ENCODE assay signal across 8 cellular contexts in genomic region chr19:31214086-31214485, GRCh38.
DNase-seq lines count a peak whose midpoint lies in the region; ATAC-seq, FAIRE-seq and TF ChIP-seq lines count a peak whose summit lies in the region.

No MANE protein-coding gene starts in this region.

- CTCF ChIA-PET in activated CD8-positive, alpha-beta T cell treated with anti-CD3 and anti-CD28 coated beads for 36 hours (lab: Charles Lee): interaction anchor here (1.1 kb wide), 1 partner anchor 136 kb away, joined by 3 read pairs; no protein-coding TSS in a partner anchor
- CTCF ChIA-PET in endothelial cell of umbilical vein (lab: Charles Lee): no interaction called here

- H2AFZ ChIP-seq in endothelial cell of umbilical vein (ENCODE audit: low read depth, low read length): no peak overlapping the region

- dilution Hi-C loops in endothelial cell of umbilical vein (cut with MboI; ENCODE audit: extremely low pct_ligation_motif_present, low sequenced_read_pairs): no loop called here

- H3K27me3 ChIP-seq in endothelial cell of umbilical vein (ENCODE audit: control insufficient read depth in 2 of 2, insufficient read depth in 2 of 2, low read length in 2 of 2): no peaks in the 10 kb centered on the region

- POLR2A ChIA-PET in activated CD8-positive, alpha-beta T cell treated with anti-CD3 and anti-CD28 coated beads for 36 hours (lab: Charles Lee): interaction anchor here (0.6 kb wide), 1 partner anchor 133 kb away, joined by 3 read pairs; no protein-coding TSS in a partner anchor
- POLR2A ChIA-PET in endothelial cell of umbilical vein (lab: Charles Lee): no interaction called here

- peak; percentile 91 for DNase-seq in CD14-positive monocyte (ENCODE audit: low spot score)
- peak; percentile 5 for DNase-seq in NCI-H2107 treated with DMSO at 0.1 percent for 48 hours (lab: John Stamatoyannopoulos, UW; ENCODE audit: unreplicated experiment)
- peak; percentile 97 for DNase-seq in activated CD8-positive, alpha-beta T cell treated with anti-CD3 and anti-CD28 coated beads for 36 hours
- DNase-seq in endothelial cell of umbilical vein (ENCODE audit: low read depth, low spot score): peak; percentile 17
- peak; percentile 64 for DNase-seq in pulmonary artery endothelial cell (ENCODE audit: low read depth, low spot score)
- DNase-seq in urothelium cell line (ENCODE audit: low spot score): peak; percentile 97
- DNase-seq in NCI-H1092 (lab: John Stamatoyannopoulos, UW): no peak

- no peak for FAIRE-seq in endothelial cell of umbilical vein (lab: Jason Lieb, UNC)
- peak; percentile 81 for FAIRE-seq in urothelium cell line (lab: Jason Lieb, UNC)

- H3K79me2 ChIP-seq in endothelial cell of umbilical vein (ENCODE audit: control insufficient read depth, insufficient read depth, low read length): no peaks in the 10 kb centered on the region

- H3K27ac Mint-ChIP-seq in CD14-positive monocyte: peak overlapping the region; percentile 42 to 81 (median 64)
- H3K27ac Mint-ChIP-seq in activated CD8-positive, alpha-beta T cell treated with anti-CD3 and anti-CD28 coated beads for 36 hours: peak overlapping the region; percentile 98

- H3K4me3 ChIP-seq in endothelial cell of umbilical vein (replicated peaks in 1 of 3; ENCODE audit: insufficient read depth in 1 of 3, low read depth in 1 of 3, low read length in 3 of 3): no peak overlapping the region

- peaks cover 0 to 9% (median 0%) of the 10 kb centered on the region in 7 donors for H3K9me3 Mint-ChIP-seq in CD14-positive monocyte
- H3K9me3 Mint-ChIP-seq in activated CD8-positive, alpha-beta T cell treated with anti-CD3 and anti-CD28 coated beads for 36 hours: peaks cover 5% of the 10 kb centered on the region

- no peaks in the 10 kb centered on the region for H4K20me1 ChIP-seq in endothelial cell of umbilical vein (replicated peaks; ENCODE audit: control insufficient read depth, extremely low read depth, insufficient read depth, low read length)

- H3K4me1 Mint-ChIP-seq in CD14-positive monocyte: peaks cover 12% of the 10 kb centered on the region
- H3K4me1 Mint-ChIP-seq in activated CD8-positive, alpha-beta T cell treated with anti-CD3 and anti-CD28 coated beads for 36 hours (ENCODE audit: low read depth): peaks cover 22% of the 10 kb centered on the region

- TF ChIP-seq POLR2A in endothelial cell of umbilical vein (IDR thresholded peaks at IDR 0.05; ENCODE audit: low read depth, low read length): no peak

- peak; percentile 94 for ATAC-seq in activated CD8-positive, alpha-beta T cell treated with anti-CD3 and anti-CD28 coated beads for 36 hours
- no peak for ATAC-seq in GM18511 (IDR thresholded peaks at IDR 0.05; ENCODE audit: unreplicated experiment)

- intact Hi-C loops in CD14-positive monocyte (cut with micrococcal nuclease): loop anchor here in 1 of 2 donors (10.0 kb wide), 1 partner anchor 141 kb away; no protein-coding TSS in a partner anchor
- intact Hi-C loops in activated CD8-positive, alpha-beta T cell treated with anti-CD3 and anti-CD28 coated beads for 36 hours (cut with micrococcal nuclease): loop anchor here (10.0 kb wide), 1 partner anchor 141 kb away; no protein-coding TSS in a partner anchor
- intact Hi-C loops in endothelial cell of umbilical vein (cut with micrococcal nuclease): loop anchor here (5.0 kb wide), 1 partner anchor 133 kb away; the partner anchor contains the start of gene TSHZ3

- peak overlapping the region; percentile 39 for H3K27ac ChIP-seq in endothelial cell of umbilical vein (ENCODE audit: insufficient read depth, low read depth, low read length)

- H3K36me3 ChIP-seq in endothelial cell of umbilical vein (ENCODE audit: control insufficient read depth in 2 of 2, extremely low read depth in 1 of 2, insufficient read depth in 2 of 2, low read length in 2 of 2): no peaks in the 10 kb centered on the region

- TF ChIP-seq CTCF in CD14-positive monocyte (IDR thresholded peaks at IDR 0.05) (no peak), endothelial cell of umbilical vein (IDR thresholded peaks at IDR 0.05; ENCODE audit: extremely low read depth in 1 of 2, insufficient read depth in 1 of 2, low read depth in 1 of 2, low read length in 2 of 2) (no peak)
- TF ChIP-seq CTCF in activated CD8-positive, alpha-beta T cell treated with anti-CD3 and anti-CD28 coated beads for 36 hours (IDR thresholded peaks at IDR 0.05): no peak

- H3K9ac ChIP-seq in endothelial cell of umbilical vein (replicated peaks; ENCODE audit: extremely low read depth, insufficient read depth, low read length): no peak overlapping the region

- H3K4me1 ChIP-seq in endothelial cell of umbilical vein (ENCODE audit: control insufficient read depth, extremely low read depth, insufficient read depth, low read length): peaks cover 2% of the 10 kb centered on the region

- no peaks in the 10 kb centered on the region for H3K9me1 ChIP-seq in endothelial cell of umbilical vein (replicated peaks; ENCODE audit: control insufficient read depth, extremely low read depth, insufficient read depth, low read length)

- H3K27me3 Mint-ChIP-seq in CD14-positive monocyte (ENCODE audit: low read depth in 3 of 3): peaks cover 37 to 49% (median 43%) of the 10 kb centered on the region in 3 donors
- H3K27me3 Mint-ChIP-seq in activated CD8-positive, alpha-beta T cell treated with anti-CD3 and anti-CD28 coated beads for 36 hours: no peaks in the 10 kb centered on the region

- BruUV-seq in endothelial cell of umbilical vein (replicated peaks; lab: Mats Ljungman, UMichigan): no TSS peak

- H3K36me3 Mint-ChIP-seq in CD14-positive monocyte: no peaks in the 10 kb centered on the region
- H3K36me3 Mint-ChIP-seq in activated CD8-positive, alpha-beta T cell treated with anti-CD3 and anti-CD28 coated beads for 36 hours (ENCODE audit: low read depth): peaks cover 1% of the 10 kb centered on the region

- no peak overlapping the region for H3K4me2 ChIP-seq in endothelial cell of umbilical vein (ENCODE audit: insufficient read depth, low read length)

- peak overlapping the region; percentile 60 to 77 for H3K4me3 Mint-ChIP-seq in CD14-positive monocyte
- peak overlapping the region; percentile 64 for H3K4me3 Mint-ChIP-seq in activated CD8-positive, alpha-beta T cell treated with anti-CD3 and anti-CD28 coated beads for 36 hours

- no peaks in the 10 kb centered on the region for H3K9me3 ChIP-seq in endothelial cell of umbilical vein (replicated peaks; ENCODE audit: control insufficient read depth, insufficient read depth, low read length)

TF ChIP-seq in endothelial cell of umbilical vein, 7 proteins besides CTCF, POLR2A, EP300 and RAD21:
- TF ChIP-seq, protein P1, sequence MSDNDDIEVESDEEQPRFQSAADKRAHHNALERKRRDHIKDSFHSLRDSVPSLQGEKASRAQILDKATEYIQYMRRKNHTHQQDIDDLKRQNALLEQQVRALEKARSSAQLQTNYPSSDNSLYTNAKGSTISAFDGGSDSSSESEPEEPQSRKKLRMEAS (IDR thresholded peaks at IDR 0.05; ENCODE audit: insufficient read depth, insufficient read length): no peak
- TF ChIP-seq FOS (IDR thresholded peaks at IDR 0.05; ENCODE audit: borderline replicate concordance, insufficient read depth, low read length) (peak; percentile 51), JUN (IDR thresholded peaks at IDR 0.05; ENCODE audit: borderline replicate concordance, insufficient read depth, insufficient read length, low read depth) (peak; percentile 44)
